Comparison of ENCODE assay signal across 12 cellular contexts in genomic region chr3:133412511-133413165, GRCh38. TPM values are rescaled to one million over a fixed set of nuclear protein-coding genes. Genes with fewer than 3 reads are reported as not detected.
A peak's percentile ranks its signal among the peaks of the same experiment; 100 is the strongest.
DNase-seq lines count a peak whose midpoint lies in the region; ATAC-seq and TF ChIP-seq lines count a peak whose summit lies in the region.
"Had no signal": no experiment of that assay in that cellular context is flagged by ENCODE, and none has a peak within 500 bp of the region (broad histone marks: within the 10 kb centered on the region; RNA-seq: fewer than 3 reads in every experiment).

No MANE protein-coding gene starts in this region.

- H3K9me3 Mint-ChIP-seq in nephron progenitor cell = no peaks in the 10 kb centered on the region
- H3K9me3 Mint-ChIP-seq: activated naive CD4-positive, alpha-beta T cell treated with anti-CD3 and anti-CD28 coated beads for 36 hours had no signal

- H3K4me1 Mint-ChIP-seq in nephron progenitor cell = peaks cover 25% of the 10 kb centered on the region

- no peaks in the 10 kb centered on the region for H3K9me3 ChIP-seq in fibroblast of lung (ENCODE audit: control insufficient read depth, insufficient read depth, low read depth, low read length)

- H3K27me3 Mint-ChIP-seq in nephron progenitor cell (ENCODE audit: low read depth, poor library complexity) = peaks cover 2% of the 10 kb centered on the region

- no peaks in the 10 kb centered on the region for H3K36me3 ChIP-seq in fibroblast of lung (ENCODE audit: control insufficient read depth, insufficient read depth, low read length)

- TF ChIP-seq CTCF in fibroblast of lung (conservative IDR thresholded peaks at IDR 0.05 in 1 of 2, IDR thresholded peaks at IDR 0.05 in 1 of 2; ENCODE audit: low read depth in 1 of 2, low read length in 2 of 2) (no peak), nephron progenitor cell (IDR thresholded peaks at IDR 0.05) (no peak)

- H2AFZ ChIP-seq in fibroblast of lung (ENCODE audit: low read length) = peak overlapping the region; percentile 81

- ATAC-seq in GM21423 (IDR thresholded peaks at IDR 0.05; ENCODE audit: unreplicated experiment) (no peak), GM21381 (IDR thresholded peaks at IDR 0.05; ENCODE audit: unreplicated experiment) (no peak)

- H3K27ac Mint-ChIP-seq in nephron progenitor cell = peak overlapping the region; percentile 94
- H3K27ac Mint-ChIP-seq: activated naive CD4-positive, alpha-beta T cell treated with anti-CD3 and anti-CD28 coated beads for 36 hours had no signal

- no peak overlapping the region for H3K9ac ChIP-seq in fibroblast of lung (ENCODE audit: insufficient read depth, low read length)

- peak overlapping the region; percentile 55 for H3K27ac ChIP-seq in fibroblast of lung (ENCODE audit: insufficient read depth, low read length)

- peaks cover 6% of the 10 kb centered on the region for H3K4me1 ChIP-seq in fibroblast of lung (ENCODE audit: control insufficient read depth, extremely low read depth, insufficient read depth, low read length)

- H3K36me3 Mint-ChIP-seq in nephron progenitor cell (ENCODE audit: low read depth) = no peaks in the 10 kb centered on the region

- H3K4me3 Mint-ChIP-seq in nephron progenitor cell = peak overlapping the region; percentile 33
- H3K4me3 Mint-ChIP-seq: activated naive CD4-positive, alpha-beta T cell treated with anti-CD3 and anti-CD28 coated beads for 36 hours had no signal

- H3K27me3 ChIP-seq in fibroblast of lung (ENCODE audit: control insufficient read depth, insufficient read depth, low read length) = no peaks in the 10 kb centered on the region

- H4K20me1 ChIP-seq in fibroblast of lung (ENCODE audit: control insufficient read depth, extremely low read depth, insufficient read depth, low read length) = no peaks in the 10 kb centered on the region

- no peaks in the 10 kb centered on the region for H3K79me2 ChIP-seq in fibroblast of lung (ENCODE audit: control insufficient read depth, insufficient read depth, low read length)

- DNase-seq in AG08396 (ENCODE audit: low spot score) = peak; percentile 40
- peak; percentile 48 to 53 for DNase-seq in SHP77 (lab: John Stamatoyannopoulos, UW)
- peak in 1 of 2 donors; percentile 64 for DNase-seq in fibroblast of lung (ENCODE audit: low read depth in 2 of 2)
- no peak for DNase-seq in nephron progenitor cell
- no peak for DNase-seq in amniotic stem cell (lab: John Stamatoyannopoulos, UW)
- no peak for DNase-seq in Ammon's horn (ENCODE audit: low spot score)
- DNase-seq: activated naive CD4-positive, alpha-beta T cell treated with anti-CD3 and anti-CD28 coated beads for 36 hours; COR-L47; stimulated activated naive CD4-positive, alpha-beta T cell had no signal

- H3K4me2 ChIP-seq in fibroblast of lung (ENCODE audit: extremely low read depth, insufficient read depth, low read length) = peak overlapping the region; percentile 90

- peak overlapping the region in 3 of 4 experiments; percentile 12 to 50 (median 18) for H3K4me3 ChIP-seq in fibroblast of lung (replicated peaks in 1 of 4; ENCODE audit: control extremely low read depth in 1 of 4, insufficient read depth in 1 of 4, low read depth in 3 of 4, low read length in 4 of 4)
- H3K4me3 ChIP-seq: lung had no signal

RNA-seq across cellular contexts. Expression of gene BFSP2, which starts 12.8 kb away (rescaled TPM):
- not detected in 2 replicates for total RNA-seq in fibroblast of lung
- not detected in 2 replicates for polyA plus RNA-seq in fibroblast of lung
- not detected in 2 replicates for polyA plus RNA-seq in fibroblast of lung (2012)
- polyA minus RNA-seq in fibroblast of lung (ENCODE audit: low replicate concordance) = not detected in 2 replicates
- total RNA-seq: activated naive CD4-positive, alpha-beta T cell treated with anti-CD3 and anti-CD28 coated beads for 36 hours; lung had no signal

Comparison
In these comparisons a context has a peak if more than half of its experiments do, and no peak if none do; other contexts are left out.
1. DNase-seq: peak in AG08396 (single experiment) and SHP77 (2 of 2); none in nephron progenitor cell (single experiment), amniotic stem cell (single experiment) and Ammon's horn (single experiment).